In the genomic region with DNA sequence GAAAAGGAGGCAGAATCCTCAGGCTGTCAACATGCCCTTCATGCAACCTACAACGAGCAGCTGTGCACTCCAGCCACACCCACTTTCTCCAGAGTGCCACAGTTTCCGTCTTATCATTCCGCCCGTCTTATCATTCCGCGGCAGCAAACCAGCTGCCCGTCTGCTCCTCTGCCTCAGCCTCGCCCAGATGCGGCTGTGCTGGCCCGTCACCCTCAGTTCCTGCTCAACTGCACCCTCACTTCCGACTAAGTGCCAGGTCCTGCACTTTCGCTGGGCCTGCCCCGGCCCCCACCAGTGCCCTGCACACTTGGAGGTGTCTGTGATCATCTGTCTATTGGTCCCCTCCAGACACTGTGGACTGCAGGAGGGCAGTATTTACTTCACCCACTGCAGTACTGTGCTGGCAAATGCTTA, we compare ENCODE assay signal across 8 cellular contexts. TPM values are rescaled to one million over a fixed set of nuclear protein-coding genes. Genes with fewer than 3 reads are reported as not detected.
DNase-seq lines count a peak whose midpoint lies in the region; ATAC-seq lines count a peak whose summit lies in the region.

No MANE protein-coding gene starts in this region.

- ATAC-seq in left cardiac atrium, result peak; percentile 54 to 79

- intact Hi-C loops in left cardiac atrium (cut with DNase I), result loop anchor here in 1 of 2 donors (10.0 kb wide), 1 partner anchor 66 kb away; no protein-coding TSS in a partner anchor

- DNase-seq in A172 (ENCODE audit: low spot score) (peak; percentile 62), MV-4-11 (lab: John Stamatoyannopoulos, UW) (peak; percentile 71), activated T-cell treated with anti-CD3 and anti-CD28 coated beads for 4 hours (peak; percentile 7), left cardiac atrium (peak; percentile 51), NCI-H146 (lab: John Stamatoyannopoulos, UW) (no peak), midbrain (lab: John Stamatoyannopoulos, UW) (no peak), SW 1271 (lab: John Stamatoyannopoulos, UW) (no peak)
- DNase-seq in stimulated activated CD8-positive, alpha-beta memory T cell treated with anti-CD3 and anti-CD28 coated beads, Interleukin-7, amount 100 ng/mL, for 4 hours (ENCODE audit: low read depth in 2 of 2), result peak; percentile 2 to 17

RNA-seq across cellular contexts. Expression of a gene that starts 43.7 kb away (rescaled TPM):
- 13.4 and 15.2 TPM in 2 replicates for total RNA-seq in A172 (2014; rRNA removed; shearing (Covaris generic))
- 10 to 100 TPM; 54.7 to 80.1 TPM for total RNA-seq in left cardiac atrium

Comparison
In these comparisons a context has a peak if more than half of its experiments do, and no peak if none do; other contexts are left out.
1. DNase-seq: peak in A172 (single experiment), MV-4-11 (single experiment), activated T-cell treated with anti-CD3 and anti-CD28 coated beads for 4 hours (single experiment), left cardiac atrium (single experiment) and stimulated activated CD8-positive, alpha-beta memory T cell treated with anti-CD3 and anti-CD28 coated beads, Interleukin-7, amount 100 ng/mL, for 4 hours (2 of 2); none in NCI-H146 (single experiment), midbrain (single experiment) and SW 1271 (0 of 2).